27 cellular contexts compared by ENCODE assay signal in the genomic region with DNA sequence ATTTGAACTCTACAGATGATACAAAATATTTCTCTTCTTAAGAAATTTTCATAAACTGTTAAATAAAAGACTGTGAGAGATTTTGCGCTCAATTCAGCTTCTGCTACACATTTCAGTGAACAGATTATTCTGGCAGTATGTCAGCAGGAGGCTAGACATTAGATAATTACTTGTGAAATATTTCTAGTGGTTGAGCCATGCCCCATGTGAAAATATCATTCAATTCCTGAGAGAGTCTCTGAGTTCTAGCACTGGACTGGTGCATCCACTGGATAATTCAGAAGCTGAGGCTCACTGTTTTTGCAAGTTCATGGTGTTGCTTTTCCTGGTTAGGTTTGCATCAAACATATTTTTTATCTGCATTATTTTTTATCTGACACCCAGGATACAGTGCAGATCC.
"Had no signal": no experiment of that assay in that cellular context is flagged by ENCODE, and none has a peak within 500 bp of the region (broad histone marks: within the 10 kb centered on the region; RNA-seq: fewer than 3 reads in every experiment).

No MANE protein-coding gene starts in this region.

- H3K4me1 ChIP-seq: colonic mucosa, esophagus squamous epithelium, gastroesophageal sphincter had no signal

- DNase-seq: activated B cell treated with CpG ODN at 0.5 μM for 24 hours; activated CD4-positive, alpha-beta T cell treated with anti-CD3 and anti-CD28 coated beads for 48 hours; activated CD4-positive, alpha-beta T cell treated with anti-CD3 and anti-CD28 coated beads, Interleukin-2, amount 50 U/mL, for 1 hour; activated CD4-positive, alpha-beta T cell treated with anti-CD3 and anti-CD28 coated beads, Interleukin-2, amount 50 U/mL, for 48 hours; activated CD8-positive, alpha-beta memory T cell treated with anti-CD3 and anti-CD28 coated beads for 24 hours; activated CD8-positive, alpha-beta T cell treated with anti-CD3 and anti-CD28 coated beads for 36 hours; activated effector memory CD4-positive, alpha-beta T cell treated with Interleukin-2 at 50 U/mL for 16 hours; activated gamma-delta T cell treated with Interleukin-2 at 50 U/mL for 16 hours; activated naive CD4-positive, alpha-beta T cell treated with anti-CD3 and anti-CD28 coated beads, Interleukin-2, amount 50 U/mL, for 16 hours; activated naive CD4-positive, alpha-beta T cell treated with Interleukin-2 at 50 U/mL for 16 hours; activated T-cell treated with anti-CD3 and anti-CD28 coated beads, Interleukin-2, amount 50 U/mL, for 4 hours; amniotic stem cell; anterior cingulate cortex; brain microvascular endothelial cell; cerebellar nuclear complex; colonic mucosa; effector CD8-positive, alpha-beta T cell; esophagus squamous epithelium; foreskin melanocyte; T-helper 1 cell; T-helper 17 cell; T1000; WERI-Rb-1 had no signal

- H3K4me3 ChIP-seq: colonic mucosa, esophagus squamous epithelium, gastroesophageal sphincter had no signal

- H3K27ac ChIP-seq: brain microvascular endothelial cell, colonic mucosa, epithelial cell of prostate, esophagus squamous epithelium, gastroesophageal sphincter, WERI-Rb-1 had no signal

- ATAC-seq: activated CD4-positive, CD25-positive, alpha-beta regulatory T cell treated with anti-CD3 and anti-CD28 coated beads, Interleukin-2, amount 50 U/mL, for 24 hours; activated CD8-positive, alpha-beta T cell treated with anti-CD3 and anti-CD28 coated beads for 36 hours; activated T-cell treated with anti-CD3 and anti-CD28 coated beads, Interleukin-2, amount 50 U/mL, for 4 hours; activated T-helper 17 cell treated with anti-CD3 and anti-CD28 coated beads, Interleukin-2, amount 50 U/mL, for 72 hours; gastroesophageal sphincter; T-helper 17 cell had no signal

- H3K36me3 ChIP-seq: brain microvascular endothelial cell, colonic mucosa, esophagus squamous epithelium, gastroesophageal sphincter, WERI-Rb-1 had no signal

- H3K27me3 ChIP-seq: brain microvascular endothelial cell, colonic mucosa, esophagus squamous epithelium, gastroesophageal sphincter had no signal

- H3K9me3 ChIP-seq: colonic mucosa, esophagus squamous epithelium, gastroesophageal sphincter had no signal
